17 cellular contexts compared by ENCODE assay signal in the genomic region with DNA sequence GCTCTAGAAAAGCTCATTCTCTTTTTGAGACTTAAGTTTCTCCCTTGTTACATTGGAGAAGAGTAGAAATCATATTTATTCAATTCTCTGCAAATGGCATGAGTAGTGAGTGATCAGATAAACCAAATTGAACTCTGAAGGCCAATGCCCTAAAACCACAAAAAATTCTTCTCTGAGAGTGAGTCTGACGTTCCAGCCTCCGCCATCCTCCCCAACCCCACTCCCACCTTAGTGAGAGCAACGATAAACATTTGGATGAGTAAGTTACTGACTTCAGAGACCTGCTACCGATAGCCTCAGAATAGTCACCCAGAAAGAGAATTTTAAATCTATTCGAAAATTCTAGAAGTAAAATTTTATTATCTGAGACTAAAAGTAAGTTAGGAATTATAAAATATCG.
"Had no signal": no experiment of that assay in that cellular context is flagged by ENCODE, and none has a peak within 500 bp of the region (broad histone marks: within the 10 kb centered on the region; RNA-seq: fewer than 3 reads in every experiment).

No MANE protein-coding gene starts in this region.

- H3K9me3 ChIP-seq: SK-N-SH had no signal

- H3K36me3 Mint-ChIP-seq: T-cell had no signal

- ATAC-seq: T-cell had no signal

- H3K4me1 Mint-ChIP-seq: T-cell had no signal

- H3K27ac ChIP-seq: RWPE1 had no signal

- H3K27ac Mint-ChIP-seq: T-cell had no signal

- H3K4me3 Mint-ChIP-seq: T-cell had no signal

- H3K9ac ChIP-seq: SK-N-SH had no signal

- H3K4me2 ChIP-seq: SK-N-SH had no signal

- DNase-seq: Karpas-422, KG1, MM.1S, NCI-H1092 treated with DMSO at 0.1 percent for 48 hours, NCI-H1436, NCI-H1930, NCI-H2081, NCI-H2107, NCI-H2227 treated with DMSO at 0.1 percent for 48 hours, NCI-H524, NCI-H526 treated with DMSO at 0.1 percent for 48 hours, NCI-H774, SHP77, SK-N-SH, SW 1271, T-cell had no signal
